13 cellular contexts compared by ENCODE assay signal in genomic region chr3:179158336-179159039, GRCh38. TPM values are rescaled to one million over a fixed set of nuclear protein-coding genes. Genes with fewer than 3 reads are reported as not detected.
DNase-seq lines count a peak whose midpoint lies in the region; ATAC-seq, FAIRE-seq and TF ChIP-seq lines count a peak whose summit lies in the region.
"Had no signal": no experiment of that assay in that cellular context is flagged by ENCODE, and none has a peak within 500 bp of the region (broad histone marks: within the 10 kb centered on the region; RNA-seq: fewer than 3 reads in every experiment).

No MANE protein-coding gene starts in this region.

- no peak for TF ChIP-seq RAD21 in GM12878 (IDR thresholded peaks at IDR 0.05; ENCODE audit: insufficient read depth, low read depth, low read length)

- H3K9me3 ChIP-seq in GM12878 (replicated peaks; ENCODE audit: control insufficient read depth, insufficient read depth, low read length), result no peaks in the 10 kb centered on the region; the same call in 1 of the 3 replicates
- no peaks in the 10 kb centered on the region for H3K9me3 ChIP-seq in hepatocyte (ENCODE audit: low read depth)
- H3K9me3 ChIP-seq: lower lobe of right lung had no signal

- H3K27me3 Mint-ChIP-seq in naive thymus-derived CD8-positive, alpha-beta T cell, result no peaks in the 10 kb centered on the region

- in situ Hi-C loops in GM12878 (cut with MboI), result no loop called here

- peaks cover 19 to 86% (median 65%) of the 10 kb centered on the region in 4 donors for H3K4me1 Mint-ChIP-seq in naive thymus-derived CD8-positive, alpha-beta T cell

- H3K36me3 ChIP-seq in GM12878 (ENCODE audit: control insufficient read depth in 2 of 2, insufficient read depth in 2 of 2, low read length in 1 of 2), result no peaks in the 10 kb centered on the region; a peak in 1 of 4 replicates
- no peaks in the 10 kb centered on the region for H3K36me3 ChIP-seq in hepatocyte (replicated peaks; ENCODE audit: insufficient read depth, low read depth)
- H3K36me3 ChIP-seq: lower lobe of right lung had no signal

- H3K4me3 Mint-ChIP-seq in naive thymus-derived CD8-positive, alpha-beta T cell, result no peak overlapping the region

- H3K79me2 ChIP-seq in GM12878 (ENCODE audit: control insufficient read depth, insufficient read depth, low read length) (peaks cover 16% of the 10 kb centered on the region), hepatocyte (peaks cover 100% of the 10 kb centered on the region)

- no peak overlapping the region for H3K27ac Mint-ChIP-seq in naive thymus-derived CD8-positive, alpha-beta T cell

- no peak for DNase-seq in GM12878 (ENCODE audit: low read depth, low spot score)
- DNase-seq in naive thymus-derived CD8-positive, alpha-beta T cell, result no peak
- DNase-seq in hepatocyte (ENCODE audit: low spot score), result no peak
- DNase-seq: activated CD8-positive, alpha-beta memory T cell treated with anti-CD3 and anti-CD28 coated beads, Interleukin-2, amount 50 U/mL, for 48 hours; amygdala; lower lobe of right lung; NCI-H2081; NK-92 treated with Interleukin-12 subunit alpha and Interleukin-12 subunit beta, amount 100 ng/mL, for 24 hours had no signal

- H3K27me3 ChIP-seq in GM12878 (replicated peaks in 1 of 2; ENCODE audit: control insufficient read depth in 2 of 2, insufficient read depth in 2 of 2, low read length in 1 of 2) (no peaks in the 10 kb centered on the region), hepatocyte (no peaks in the 10 kb centered on the region)

- H3K4me3 ChIP-seq in GM12878, result no peak overlapping the region
- H3K4me3 ChIP-seq in hepatocyte, result no peak overlapping the region
- H3K4me3 ChIP-seq: coronary artery, lower lobe of right lung had no signal

- BruUV-seq in GM12878 (replicated peaks; lab: Mats Ljungman, UMichigan), result no TSS peak

- CTCF ChIA-PET in GM12878 (lab: Yijun Ruan, JAX), result interaction anchor here (0.9 to 1.0 kb wide), 2 partner anchors 21 to 89 kb away, joined by 3 read pairs; no protein-coding TSS in a partner anchor

- intact Hi-C loops in GM12878 (cut with micrococcal nuclease; ENCODE audit: unreplicated experiment), result no loop called here

- ATAC-seq in GM18867 (IDR thresholded peaks at IDR 0.05; ENCODE audit: unreplicated experiment), result peak; percentile 72
- ATAC-seq in GM19468 (IDR thresholded peaks at IDR 0.05; ENCODE audit: extremely low read depth, unreplicated experiment), result peak; percentile 79
- ATAC-seq in HG03060 (IDR thresholded peaks at IDR 0.05; ENCODE audit: low read depth, unreplicated experiment), result peak; percentile 44
- peak; percentile 92 for ATAC-seq in GM12878
- no peak for ATAC-seq in naive thymus-derived CD8-positive, alpha-beta T cell
- ATAC-seq in esophagus mucosa, result no peak
- ATAC-seq: lower lobe of right lung had no signal

- TF ChIP-seq CTCF in GM12878 (IDR thresholded peaks at IDR 0.05 in 2 of 3, conservative IDR thresholded peaks at IDR 0.05 in 1 of 3; ENCODE audit: control insufficient read depth in 2 of 3, extremely low read depth in 1 of 3, insufficient read depth in 1 of 3, low read depth in 3 of 3, low read length in 3 of 3), result no peak
- TF ChIP-seq CTCF in hepatocyte (IDR thresholded peaks at IDR 0.05; ENCODE audit: poor library complexity), result no peak

- FAIRE-seq in GM12878 (lab: Jason Lieb, UNC), result peak; percentile 41

- RAD21 ChIA-PET in GM12878 (lab: Charles Lee; ENCODE audit: unreplicated experiment), result interaction anchor here (1.6 kb wide), 1 partner anchor 112 kb away, joined by 3 read pairs; no protein-coding TSS in a partner anchor

- H4K20me1 ChIP-seq in GM12878 (ENCODE audit: control insufficient read depth, insufficient read depth), result no peaks in the 10 kb centered on the region
- peaks cover 32% of the 10 kb centered on the region for H4K20me1 ChIP-seq in hepatocyte (ENCODE audit: insufficient read depth, poor library complexity, severe bottlenecking)

- H3K4me2 ChIP-seq in GM12878 (ENCODE audit: control insufficient read depth, insufficient read depth) (0 out of 2 replicates have a peak overlapping the region, but pooled peaks have one; percentile 13), hepatocyte (no peak overlapping the region)

- POLR2A ChIA-PET in GM12878 (lab: Charles Lee), result no interaction called here
- POLR2A ChIA-PET in naive thymus-derived CD8-positive, alpha-beta T cell (lab: Charles Lee), result no interaction called here

- H3K27ac ChIP-seq in GM12878 (ENCODE audit: control insufficient read depth, insufficient read depth) (no peak overlapping the region), hepatocyte (no peak overlapping the region)
- H3K27ac ChIP-seq: coronary artery, lower lobe of right lung had no signal

- H3K9me3 Mint-ChIP-seq in naive thymus-derived CD8-positive, alpha-beta T cell, result no peaks in the 10 kb centered on the region

- no peak overlapping the region for H3K9ac ChIP-seq in GM12878 (ENCODE audit: control insufficient read depth, insufficient read depth, low read length)

- no peak for TF ChIP-seq POLR2A in GM12878 (IDR thresholded peaks at IDR 0.05; ENCODE audit: low read depth, low read length)

- no peak for TF ChIP-seq EP300 in GM12878 (IDR thresholded peaks at IDR 0.05; ENCODE audit: borderline replicate concordance in 1 of 2, control insufficient read depth in 1 of 2, low read depth in 2 of 2, low read length in 2 of 2)

- SMC1A ChIA-PET in GM12878 (lab: Charles Lee; ENCODE audit: uncharacterized antibody, unreplicated experiment), result interaction anchor here (0.6 to 3.1 kb wide), 6 partner anchors 8 to 157 kb away, joined by 3 to 14 read pairs (median 4); no protein-coding TSS in a partner anchor

- H2AFZ ChIP-seq in GM12878 (ENCODE audit: control insufficient read depth, low read depth, low read length) (no peak overlapping the region), hepatocyte (no peak overlapping the region)

- H3K4me1 ChIP-seq in GM12878 (ENCODE audit: control insufficient read depth, insufficient read depth, low read length), result peaks cover 8% of the 10 kb centered on the region; the same call in 1 of the 2 replicates
- H3K4me1 ChIP-seq in hepatocyte (ENCODE audit: insufficient read depth), result no peaks in the 10 kb centered on the region

- WGBS in GM12878 (ENCODE audit: insufficient coverage, insufficient replicate concordance, low lambda C conversion rate, missing lambda C conversion rate), result 36% methylated on average over 6 of the region's 6 CpGs
- 83% methylated on average over 6 of the region's 6 CpGs for WGBS in hepatocyte (ENCODE audit: low lambda C conversion rate, missing lambda C conversion rate)

- H3K9me2 ChIP-seq in hepatocyte (replicated peaks; ENCODE audit: insufficient read depth), result no peaks in the 10 kb centered on the region

- no peaks in the 10 kb centered on the region for H3K36me3 Mint-ChIP-seq in naive thymus-derived CD8-positive, alpha-beta T cell

TF ChIP-seq in GM12878, 131 proteins besides CTCF, POLR2A, EP300 and RAD21:
- TF ChIP-seq SUZ12 (IDR thresholded peaks at IDR 0.05; ENCODE audit: unreplicated experiment) (no peak), MTA2 (IDR thresholded peaks at IDR 0.05; ENCODE audit: low read depth) (peak; percentile 61; the same call in 1 of the 2 replicates), ZBED1 (IDR thresholded peaks at IDR 0.05; ENCODE audit: borderline replicate concordance) (0 out of 2 replicates have a peak, but pooled peaks have one; percentile 24), JUNB (IDR thresholded peaks at IDR 0.05) (peak; percentile 56), ZNF217 (IDR thresholded peaks at IDR 0.05) (peak; percentile 39; the same call in 1 of the 2 replicates), RUNX3 (IDR thresholded peaks at IDR 0.05; ENCODE audit: low read length) (peak; percentile 87), SMAD1 (IDR thresholded peaks at IDR 0.05; ENCODE audit: low read depth, partially characterized antibody) (no peak), TCF12 (IDR thresholded peaks at IDR 0.05; ENCODE audit: low read depth, low read length) (no peak), IKZF1 (conservative IDR thresholded peaks at IDR 0.05) (no peak)
- TF ChIP-seq, protein P1, sequence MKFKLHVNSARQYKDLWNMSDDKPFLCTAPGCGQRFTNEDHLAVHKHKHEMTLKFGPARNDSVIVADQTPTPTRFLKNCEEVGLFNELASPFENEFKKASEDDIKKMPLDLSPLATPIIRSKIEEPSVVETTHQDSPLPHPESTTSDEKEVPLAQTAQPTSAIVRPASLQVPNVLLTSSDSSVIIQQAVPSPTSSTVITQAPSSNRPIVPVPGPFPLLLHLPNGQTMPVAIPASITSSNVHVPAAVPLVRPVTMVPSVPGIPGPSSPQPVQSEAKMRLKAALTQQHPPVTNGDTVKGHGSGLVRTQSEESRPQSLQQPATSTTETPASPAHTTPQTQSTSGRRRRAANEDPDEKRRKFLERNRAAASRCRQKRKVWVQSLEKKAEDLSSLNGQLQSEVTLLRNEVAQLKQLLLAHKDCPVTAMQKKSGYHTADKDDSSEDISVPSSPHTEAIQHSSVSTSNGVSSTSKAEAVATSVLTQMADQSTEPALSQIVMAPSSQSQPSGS (IDR thresholded peaks at IDR 0.05; ENCODE audit: low read length), result peak; percentile 43; the same call in 1 of the 2 replicates

RNA-seq across cellular contexts. Expression of gene PIK3CA, which starts 10.3 kb away (rescaled TPM):
- 36.3 and 42.4 TPM in 2 replicates for total RNA-seq in GM12878 (2013; cell fraction: nucleolus; rRNA removed)
- total RNA-seq in GM12878 (2014; rRNA removed) (10.8 and 13.9 TPM in 2 replicates), GM12878 (2014; rRNA removed; fragmentation: Illumina TruSeq; extraction: Trizol) (18.6 and 18.7 TPM in 2 replicates), GM12878 (2021) (16.9 and 17.4 TPM in 2 replicates), esophagus mucosa (12.5 TPM), hepatocyte (21.0 and 30.1 TPM in 2 replicates)
- 8.2 TPM for polyA plus RNA-seq in GM12878 (2011; ENCODE audit: low read depth)
- polyA plus RNA-seq in GM12878 (2011; rRNA removed) (15.7 and 28.9 TPM in 2 replicates), GM12878 (2014; fragmentation: Illumina TruSeq; extraction: Trizol) (13.3 and 15.3 TPM in 2 replicates), GM12878 (2014; fragmentation: Nextera tagmentation; extraction: Ambion mirVana) (1 to 10 TPM; 3.0 to 4.1 TPM), GM12878 (2014; rRNA removed) (6.7 and 7.0 TPM in 2 replicates), GM12878 (2016; fragmentation: Nextera tagmentation; extraction: Ambion mirVana) (1 to 10 TPM; 3.5 to 7.2 TPM), hepatocyte (5.9 and 7.9 TPM in 2 replicates)
- 3.8 and 5.9 TPM in 2 replicates for polyA plus RNA-seq in GM12878 (2011; cell fraction: cytosol; rRNA removed)
- polyA plus RNA-seq in GM12878 (2011; cell fraction: nucleus; rRNA removed), result 9.5 and 12.6 TPM in 2 replicates
- polyA plus RNA-seq in GM12878 (2012), result 7.3 and 12.3 TPM in 2 replicates
- 17.2 and 30.1 TPM in 2 replicates for polyA minus RNA-seq in GM12878 (2011; rRNA and poly(A)+ RNA removed)
- polyA minus RNA-seq in GM12878 (2011; cell fraction: cytosol; rRNA and poly(A)+ RNA removed), result 9.1 and 10.8 TPM in 2 replicates
- polyA minus RNA-seq in GM12878 (2011; cell fraction: nucleus; rRNA and poly(A)+ RNA removed), result 10.5 and 12.6 TPM in 2 replicates
- total RNA-seq in naive thymus-derived CD8-positive, alpha-beta T cell, result 10 to 100 TPM; 44.6 to 50.7 TPM
- 10 to 100 TPM; 11.4 to 20.3 (median 13.1) TPM for polyA plus RNA-seq in naive thymus-derived CD8-positive, alpha-beta T cell

Comparison
In these comparisons a context has a peak if more than half of its experiments do, and no peak if none do; other contexts are left out.
1. ATAC-seq: peak in GM18867 (single experiment), GM19468 (single experiment), HG03060 (single experiment) and GM12878 (single experiment); none in naive thymus-derived CD8-positive, alpha-beta T cell (0 of 2) and esophagus mucosa (single experiment).